Comparison of ENCODE assay signal across 8 cellular contexts in genomic region chr12:113591480-113591971, GRCh38.
A peak's percentile ranks its signal among the peaks of the same experiment; 100 is the strongest.
DNase-seq lines count a peak whose midpoint lies in the region; ATAC-seq and TF ChIP-seq lines count a peak whose summit lies in the region.

No MANE protein-coding gene starts in this region.

- TF ChIP-seq POLR2A in breast epithelium (IDR thresholded peaks at IDR 0.05) (no peak), thyroid gland (IDR thresholded peaks at IDR 0.05) (no peak)

- intact Hi-C loops in mammary epithelial cell (cut with micrococcal nuclease) (no loop called here), breast epithelium (cut with DNase I; ENCODE audit: low total_unique reads) (no loop called here), thyroid gland (cut with DNase I) (no loop called here)

- no peaks in the 10 kb centered on the region for H3K4me1 ChIP-seq in mammary epithelial cell (ENCODE audit: insufficient read depth, low read length)
- no peaks in the 10 kb centered on the region for H3K4me1 ChIP-seq in breast epithelium
- H3K4me1 ChIP-seq in ectodermal cell (ENCODE audit: control insufficient read depth, insufficient read depth, low read length) = peaks cover 11% of the 10 kb centered on the region
- H3K4me1 ChIP-seq in thyroid gland = no peaks in the 10 kb centered on the region
- no peaks in the 10 kb centered on the region for H3K4me1 ChIP-seq in effector memory CD4-positive, alpha-beta T cell (ENCODE audit: control insufficient read depth, insufficient read depth, low read length, poor library complexity, severe bottlenecking)

- H3K9me3 ChIP-seq in mammary epithelial cell (replicated peaks; ENCODE audit: insufficient read depth, low read length) (no peaks in the 10 kb centered on the region), breast epithelium (peaks cover 0 to 8% of the 10 kb centered on the region in 2 donors), ectodermal cell (ENCODE audit: control insufficient read depth, low read length) (no peaks in the 10 kb centered on the region), thyroid gland (no peaks in the 10 kb centered on the region)
- H3K9me3 ChIP-seq in effector memory CD4-positive, alpha-beta T cell (ENCODE audit: control insufficient read depth, low read length) = no peaks in the 10 kb centered on the region

- TF ChIP-seq CTCF in mammary epithelial cell (conservative IDR thresholded peaks at IDR 0.05 in 1 of 2, IDR thresholded peaks at IDR 0.05 in 1 of 2; ENCODE audit: extremely low read depth in 1 of 2, insufficient read depth in 1 of 2, low read depth in 1 of 2, low read length in 2 of 2) (no peak), breast epithelium (IDR thresholded peaks at IDR 0.05) (no peak), thyroid gland (IDR thresholded peaks at IDR 0.05) (no peak), omental fat pad (IDR thresholded peaks at IDR 0.05) (no peak)

- no peaks in the 10 kb centered on the region for H3K79me2 ChIP-seq in mammary epithelial cell (ENCODE audit: insufficient read depth, low read length)

- H3K27ac ChIP-seq in mammary epithelial cell (ENCODE audit: insufficient read depth, low read depth, low read length) = no peak overlapping the region
- no peak overlapping the region for H3K27ac ChIP-seq in breast epithelium
- no peak overlapping the region for H3K27ac ChIP-seq in ectodermal cell (ENCODE audit: insufficient read depth, low read depth, low read length, poor library complexity, severe bottlenecking)
- H3K27ac ChIP-seq in thyroid gland = no peak overlapping the region
- no peak overlapping the region for H3K27ac ChIP-seq in effector memory CD4-positive, alpha-beta T cell (ENCODE audit: insufficient read depth, low read length, poor library complexity, severe bottlenecking)

- H2AFZ ChIP-seq in mammary epithelial cell (ENCODE audit: low read depth, low read length) = no peak overlapping the region

- H3K36me3 ChIP-seq in mammary epithelial cell (ENCODE audit: insufficient read depth, low read length) = no peaks in the 10 kb centered on the region
- no peaks in the 10 kb centered on the region for H3K36me3 ChIP-seq in breast epithelium
- no peaks in the 10 kb centered on the region for H3K36me3 ChIP-seq in ectodermal cell (ENCODE audit: control insufficient read depth, insufficient read depth, low read length)
- H3K36me3 ChIP-seq in thyroid gland = no peaks in the 10 kb centered on the region
- H3K36me3 ChIP-seq in effector memory CD4-positive, alpha-beta T cell (ENCODE audit: control insufficient read depth, insufficient read depth, low read length) = no peaks in the 10 kb centered on the region

- no peak for DNase-seq in mammary epithelial cell
- no peak for DNase-seq in breast epithelium (ENCODE audit: low spot score in 2 of 2)
- DNase-seq in NCI-H2196 treated with DMSO at 0.1 percent for 48 hours (lab: John Stamatoyannopoulos, UW; ENCODE audit: unreplicated experiment) = peak; percentile 60
- peak; percentile 50 to 55 for DNase-seq in thyroid gland
- no peak for DNase-seq in effector memory CD4-positive, alpha-beta T cell
- DNase-seq in NCI-H1048 (lab: John Stamatoyannopoulos, UW) = no peak
- no peak for DNase-seq in omental fat pad (ENCODE audit: low spot score)

- no TSS peak for BruUV-seq in mammary epithelial cell (replicated peaks; lab: Mats Ljungman, UMichigan)

- ATAC-seq in omental fat pad (ENCODE audit: low FRiP score) = no peak

- WGBS in mammary epithelial cell (ENCODE audit: low coverage, missing lambda C conversion rate) = 7% methylated on average over 12 of the region's 46 CpGs
- 4 to 5% methylated on average over 46 of the region's 46 CpGs for WGBS in ectodermal cell, 2 experiments
- WGBS in thyroid gland, 2 donors = 3 to 4% methylated on average over 26 to 45 of the region's 46 CpGs

- H4K20me1 ChIP-seq in mammary epithelial cell (ENCODE audit: insufficient read depth, low read length) = no peaks in the 10 kb centered on the region

- dilution Hi-C loops in mammary epithelial cell (cut with HindIII; ENCODE audit: low sequenced_read_pairs) = no loop called here

- H3K27me3 ChIP-seq in mammary epithelial cell (ENCODE audit: insufficient read depth, low read length) = peaks cover 13% of the 10 kb centered on the region
- H3K27me3 ChIP-seq in breast epithelium = peaks cover 0 to 55% of the 10 kb centered on the region in 2 donors
- H3K27me3 ChIP-seq in ectodermal cell (ENCODE audit: control insufficient read depth, insufficient read depth, low read length, poor library complexity, severe bottlenecking) = peaks cover 15% of the 10 kb centered on the region
- H3K27me3 ChIP-seq in thyroid gland = no peaks in the 10 kb centered on the region
- H3K27me3 ChIP-seq in effector memory CD4-positive, alpha-beta T cell (replicated peaks; ENCODE audit: control insufficient read depth, insufficient read depth, low read length, poor library complexity, severe bottlenecking) = no peaks in the 10 kb centered on the region

- H3K9ac ChIP-seq in mammary epithelial cell (ENCODE audit: insufficient read depth, low read length) = no peak overlapping the region

- H3K4me2 ChIP-seq in mammary epithelial cell (ENCODE audit: insufficient read depth, low read depth, low read length) = peak overlapping the region; percentile 64

- in situ Hi-C loops in mammary epithelial cell (cut with MboI; ENCODE audit: low sequenced_read_pairs in 2 of 2) = no loop called here

- CTCF ChIA-PET in mammary epithelial cell (lab: Charles Lee; ENCODE audit: low non-redundant PET) = no interaction called here

- H3K4me3 ChIP-seq in mammary epithelial cell (replicated peaks in 1 of 3; ENCODE audit: insufficient read depth in 1 of 3, low read depth in 2 of 3, low read length in 3 of 3) = no peak overlapping the region
- H3K4me3 ChIP-seq in breast epithelium = peak overlapping the region in 1 of 3 donors; percentile 41
- peak overlapping the region; percentile 25 for H3K4me3 ChIP-seq in ectodermal cell (ENCODE audit: insufficient read depth, low read depth, low read length)
- H3K4me3 ChIP-seq in thyroid gland (replicated peaks in 1 of 3) = no peak overlapping the region
- no peak overlapping the region for H3K4me3 ChIP-seq in effector memory CD4-positive, alpha-beta T cell (ENCODE audit: insufficient read depth, low read depth, low read length, poor library complexity, severe bottlenecking)

Comparison
In these comparisons a context has a peak if more than half of its experiments do, and no peak if none do; other contexts are left out.
1. DNase-seq: peak in NCI-H2196 treated with DMSO at 0.1 percent for 48 hours (single experiment) and thyroid gland (2 of 2); none in mammary epithelial cell (single experiment), breast epithelium (0 of 2), effector memory CD4-positive, alpha-beta T cell (0 of 3), NCI-H1048 (single experiment) and omental fat pad (single experiment).